ENCODE assay signal across 8 cellular contexts in the genomic region with DNA sequence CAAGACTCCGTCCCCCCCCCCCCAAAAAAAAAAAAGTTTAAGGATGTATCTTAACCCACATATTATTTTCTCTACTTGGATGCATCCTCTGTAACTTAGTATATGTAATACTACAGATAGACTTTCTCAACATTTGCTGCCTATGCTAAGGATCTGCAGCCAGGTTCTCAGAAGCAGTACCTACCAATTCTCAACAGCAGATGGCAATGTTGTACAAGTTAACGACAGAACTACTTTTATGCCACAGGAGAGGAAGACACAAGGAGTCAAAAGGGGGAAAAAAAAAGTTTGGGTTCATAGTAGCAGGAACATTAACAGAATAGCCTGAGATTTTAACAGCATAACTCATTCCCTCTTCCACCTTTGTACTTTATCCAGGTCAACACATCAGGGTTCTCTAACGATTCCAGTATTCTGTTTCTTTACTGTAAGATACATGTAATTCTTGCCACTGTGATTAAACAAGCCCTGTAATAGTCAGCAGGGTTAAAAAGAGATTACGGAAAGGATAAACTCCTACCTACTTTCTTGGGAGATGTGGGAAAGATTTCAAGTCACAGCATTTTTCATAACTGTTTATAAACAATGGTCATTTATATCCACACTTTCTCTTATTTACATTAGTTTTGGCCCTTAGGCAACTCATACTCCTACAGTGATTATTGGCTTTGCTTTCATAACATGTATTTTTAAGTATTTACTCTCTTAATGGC. TPM values are rescaled to one million over a fixed set of nuclear protein-coding genes. Genes with fewer than 3 reads are reported as not detected.
DNase-seq lines count a peak whose midpoint lies in the region; ATAC-seq and TF ChIP-seq lines count a peak whose summit lies in the region.

No MANE protein-coding gene starts in this region.

- no peaks in the 10 kb centered on the region for H3K79me2 ChIP-seq in fibroblast of lung (ENCODE audit: control insufficient read depth, insufficient read depth, low read length)

- H4K20me1 ChIP-seq in fibroblast of lung (ENCODE audit: control insufficient read depth, extremely low read depth, insufficient read depth, low read length), result no peaks in the 10 kb centered on the region

- peak; percentile 72 to 75 for TF ChIP-seq CTCF in fibroblast of lung (conservative IDR thresholded peaks at IDR 0.05 in 1 of 2, IDR thresholded peaks at IDR 0.05 in 1 of 2; ENCODE audit: low read depth in 1 of 2, low read length in 2 of 2)
- TF ChIP-seq CTCF in nephron (IDR thresholded peaks at IDR 0.05; ENCODE audit: unreplicated experiment in 3 of 3), result peak; percentile 65 to 78 (median 69)

- no peaks in the 10 kb centered on the region for H3K27me3 ChIP-seq in fibroblast of lung (ENCODE audit: control insufficient read depth, insufficient read depth, low read length)

- no peak overlapping the region for H3K4me2 ChIP-seq in fibroblast of lung (ENCODE audit: extremely low read depth, insufficient read depth, low read length)

- DNase-seq in COLO668 (lab: John Stamatoyannopoulos, UW; ENCODE audit: unreplicated experiment), result peak; percentile 59
- DNase-seq in HEK293T (ENCODE audit: extremely low spot score), result peak; percentile 45
- DNase-seq in NCI-H524 treated with DMSO at 0.1 percent for 48 hours (lab: John Stamatoyannopoulos, UW), result peak; percentile 38
- DNase-seq in activated CD4-positive, alpha-beta memory T cell treated with anti-CD3 and anti-CD28 coated beads, Interleukin-2, amount 10 ng/mL, durations not matched to agents 7 days and 5 days, result peak; percentile 43
- peak; percentile 49 to 84 for DNase-seq in fibroblast of lung (ENCODE audit: low read depth in 2 of 2)

- H3K27ac ChIP-seq in fibroblast of lung (ENCODE audit: insufficient read depth, low read length), result no peak overlapping the region

- no peak for ATAC-seq in GM19023 (IDR thresholded peaks at IDR 0.05; ENCODE audit: unreplicated experiment)
- ATAC-seq in GM18858 (IDR thresholded peaks at IDR 0.05; ENCODE audit: unreplicated experiment), result no peak

- no peak overlapping the region for H2AFZ ChIP-seq in fibroblast of lung (ENCODE audit: low read length)

- H3K36me3 ChIP-seq in fibroblast of lung (ENCODE audit: control insufficient read depth, insufficient read depth, low read length), result peaks cover 4% of the 10 kb centered on the region

- H3K4me3 Mint-ChIP-seq in activated CD4-positive, alpha-beta memory T cell treated with anti-CD3 and anti-CD28 coated beads, Interleukin-2, amount 10 ng/mL, durations not matched to agents 7 days and 5 days, result no peak overlapping the region
- no peak overlapping the region for H3K4me3 Mint-ChIP-seq in nephron

- no peaks in the 10 kb centered on the region for H3K27me3 Mint-ChIP-seq in activated CD4-positive, alpha-beta memory T cell treated with anti-CD3 and anti-CD28 coated beads, Interleukin-2, amount 10 ng/mL, durations not matched to agents 7 days and 5 days
- no peaks in the 10 kb centered on the region for H3K27me3 Mint-ChIP-seq in nephron (ENCODE audit: low read depth)

- H3K9me3 Mint-ChIP-seq in activated CD4-positive, alpha-beta memory T cell treated with anti-CD3 and anti-CD28 coated beads, Interleukin-2, amount 10 ng/mL, durations not matched to agents 7 days and 5 days, result no peaks in the 10 kb centered on the region
- H3K9me3 Mint-ChIP-seq in nephron, result peaks cover 3% of the 10 kb centered on the region

- H3K4me1 Mint-ChIP-seq in activated CD4-positive, alpha-beta memory T cell treated with anti-CD3 and anti-CD28 coated beads, Interleukin-2, amount 10 ng/mL, durations not matched to agents 7 days and 5 days, result peaks cover 21% of the 10 kb centered on the region
- H3K4me1 Mint-ChIP-seq in nephron, result peaks cover 5% of the 10 kb centered on the region

- no peak overlapping the region for H3K9ac ChIP-seq in fibroblast of lung (ENCODE audit: insufficient read depth, low read length)

- no peak overlapping the region for H3K4me3 ChIP-seq in fibroblast of lung (replicated peaks in 1 of 4; ENCODE audit: control extremely low read depth in 1 of 4, insufficient read depth in 1 of 4, low read depth in 3 of 4, low read length in 4 of 4)

- CTCF ChIA-PET in HEK293T (lab: Yijun Ruan, JAX), result interaction anchor here (0.6 to 1.6 kb wide), 6 partner anchors 162 to 400 kb away, joined by 3 to 6 read pairs (median 4); no protein-coding TSS in a partner anchor
- CTCF ChIA-PET in activated CD4-positive, alpha-beta memory T cell treated with anti-CD3 and anti-CD28 coated beads, Interleukin-2, amount 10 ng/mL, durations not matched to agents 7 days and 5 days (lab: Charles Lee), result interaction anchor here (0.7 to 8.9 kb wide), 7 partner anchors 9 to 430 kb away, joined by 3 to 216 read pairs (median 7); no protein-coding TSS in a partner anchor

- H3K9me3 ChIP-seq in fibroblast of lung (ENCODE audit: control insufficient read depth, insufficient read depth, low read depth, low read length), result no peaks in the 10 kb centered on the region

- H3K4me1 ChIP-seq in fibroblast of lung (ENCODE audit: control insufficient read depth, extremely low read depth, insufficient read depth, low read length), result no peaks in the 10 kb centered on the region

- H3K36me3 Mint-ChIP-seq in activated CD4-positive, alpha-beta memory T cell treated with anti-CD3 and anti-CD28 coated beads, Interleukin-2, amount 10 ng/mL, durations not matched to agents 7 days and 5 days (ENCODE audit: low read depth), result peaks cover 41% of the 10 kb centered on the region
- peaks cover 40% of the 10 kb centered on the region for H3K36me3 Mint-ChIP-seq in nephron (ENCODE audit: low read depth)

- H3K27ac Mint-ChIP-seq in activated CD4-positive, alpha-beta memory T cell treated with anti-CD3 and anti-CD28 coated beads, Interleukin-2, amount 10 ng/mL, durations not matched to agents 7 days and 5 days, result no peak overlapping the region
- peak overlapping the region in 1 of 3 experiments; percentile 13 for H3K27ac Mint-ChIP-seq in nephron

- POLR2A ChIA-PET in HEK293T (lab: Yijun Ruan, JAX), result no interaction called here
- POLR2A ChIA-PET in activated CD4-positive, alpha-beta memory T cell treated with anti-CD3 and anti-CD28 coated beads, Interleukin-2, amount 10 ng/mL, durations not matched to agents 7 days and 5 days (lab: Charles Lee), result interaction anchor here (1.0 to 1.8 kb wide), 2 partner anchors 116 to 165 kb away, joined by 3 to 4 read pairs; no protein-coding TSS in a partner anchor

TF ChIP-seq in HEK293T, 16 proteins besides CTCF, POLR2A, EP300 and RAD21:
- TF ChIP-seq NFRKB (IDR thresholded peaks at IDR 0.05), result no peak
- peak; percentile 37 for TF ChIP-seq ZNF384 (IDR thresholded peaks at IDR 0.05)

RNA-seq across cellular contexts. Expression of gene NEK9, which starts 5.7 kb away (rescaled TPM):
- total RNA-seq in activated CD4-positive, alpha-beta memory T cell treated with anti-CD3 and anti-CD28 coated beads, Interleukin-2, amount 10 ng/mL, durations not matched to agents 7 days and 5 days, result 10 to 100 TPM; 72.0 to 77.3 TPM
- 81.3 and 91.7 TPM in 2 replicates for total RNA-seq in fibroblast of lung
- polyA plus RNA-seq in fibroblast of lung, result 50.5 and 63.4 TPM in 2 replicates
- 42.9 and 48.1 TPM in 2 replicates for polyA plus RNA-seq in fibroblast of lung (2012)
- 20.2 and 26.2 TPM in 2 replicates for polyA minus RNA-seq in fibroblast of lung (ENCODE audit: low replicate concordance)

RNA-seq across cellular contexts. Expression of gene TMED10, which starts 43.9 kb away (rescaled TPM):
- total RNA-seq in activated CD4-positive, alpha-beta memory T cell treated with anti-CD3 and anti-CD28 coated beads, Interleukin-2, amount 10 ng/mL, durations not matched to agents 7 days and 5 days, result 100 to 1,000 TPM; 207 to 224 TPM
- total RNA-seq in fibroblast of lung, result 173 and 223 TPM in 2 replicates
- 285 and 333 TPM in 2 replicates for polyA plus RNA-seq in fibroblast of lung
- polyA plus RNA-seq in fibroblast of lung (2012), result 224 and 225 TPM in 2 replicates
- 462 and 538 TPM in 2 replicates for polyA minus RNA-seq in fibroblast of lung (ENCODE audit: low replicate concordance)
